Comparison of ENCODE assay signal across 8 cellular contexts in genomic region chr3:64022451-64023186, GRCh38. TPM values are rescaled to one million over a fixed set of nuclear protein-coding genes. Genes with fewer than 3 reads are reported as not detected.
A peak's percentile ranks its signal among the peaks of the same experiment; 100 is the strongest.
DNase-seq lines count a peak whose midpoint lies in the region; ATAC-seq and TF ChIP-seq lines count a peak whose summit lies in the region.

No MANE protein-coding gene starts in this region.

- H3K4me1 ChIP-seq in DND-41 (ENCODE audit: insufficient read depth, low read length) (peaks cover 31% of the 10 kb centered on the region), foreskin keratinocyte (peaks cover under 1% of the 10 kb centered on the region), prostate gland (replicated peaks) (no peaks in the 10 kb centered on the region)

- peak overlapping the region; percentile 91 for H3K27ac ChIP-seq in DND-41 (ENCODE audit: low read length)
- peak overlapping the region; percentile 86 for H3K27ac ChIP-seq in foreskin keratinocyte
- H3K27ac ChIP-seq in prostate gland, result peak overlapping the region; percentile 69 to 75

- TF ChIP-seq CTCF in DND-41 (IDR thresholded peaks at IDR 0.05; ENCODE audit: borderline replicate concordance, extremely low read depth, low read length, poor library complexity, severe bottlenecking), result no peak
- no peak for TF ChIP-seq CTCF in foreskin keratinocyte (conservative IDR thresholded peaks at IDR 0.05)
- TF ChIP-seq CTCF in prostate gland (IDR thresholded peaks at IDR 0.05), result no peak

- H2AFZ ChIP-seq in DND-41 (ENCODE audit: low read depth, low read length), result peak overlapping the region; percentile 96

- H3K4me3 ChIP-seq in DND-41 (ENCODE audit: low read depth in 1 of 2, low read length in 2 of 2) (peak overlapping the region; percentile 95 to 99), prostate gland (peak overlapping the region; percentile 75 to 90)

- H4K20me1 ChIP-seq in DND-41 (ENCODE audit: insufficient read depth, low read length), result peaks cover 27% of the 10 kb centered on the region

- H3K4me2 ChIP-seq in DND-41 (ENCODE audit: insufficient read depth, low read length), result peak overlapping the region; percentile 100

- peak overlapping the region; percentile 88 for H3K9ac ChIP-seq in DND-41 (ENCODE audit: low read depth, low read length)

- no peaks in the 10 kb centered on the region for H3K9me3 ChIP-seq in DND-41 (ENCODE audit: insufficient read depth, low read length, severe bottlenecking)
- H3K9me3 ChIP-seq in prostate gland, result no peaks in the 10 kb centered on the region

- no peak for TF ChIP-seq POLR2A in prostate gland (IDR thresholded peaks at IDR 0.05)

- WGBS in prostate gland, result 18% methylated on average over 24 of the region's 24 CpGs

- peaks cover 49% of the 10 kb centered on the region for H3K79me2 ChIP-seq in DND-41 (ENCODE audit: insufficient read depth, low read length)

- H3K27me3 ChIP-seq in DND-41 (ENCODE audit: insufficient read depth, low read length, poor library complexity) (peaks cover 5% of the 10 kb centered on the region), foreskin keratinocyte (no peaks in the 10 kb centered on the region), prostate gland (replicated peaks; ENCODE audit: insufficient read depth) (no peaks in the 10 kb centered on the region)

- H3K36me3 ChIP-seq in DND-41 (ENCODE audit: insufficient read depth, low read length), result peaks cover 53% of the 10 kb centered on the region
- no peaks in the 10 kb centered on the region for H3K36me3 ChIP-seq in prostate gland

- intact Hi-C loops in prostate gland (cut with DNase I), result no loop called here

- ATAC-seq in DND-41 (ENCODE audit: insufficient read depth, low read depth) (peak; percentile 8; the same call in 2 of the 3 replicates), HG03103 (IDR thresholded peaks at IDR 0.05; ENCODE audit: low read depth, unreplicated experiment) (peak; percentile 0), foreskin keratinocyte (peak; percentile 23), GM21528 (IDR thresholded peaks at IDR 0.05; ENCODE audit: low FRiP score, unreplicated experiment) (no peak)

- peak; percentile 20 for DNase-seq in DND-41
- DNase-seq in activated T-cell treated with anti-CD3 and anti-CD28 coated beads, Interleukin-2, amount 50 U/mL, for 1 hour, result peak; percentile 24
- no peak for DNase-seq in foreskin keratinocyte
- DNase-seq in prostate gland (ENCODE audit: low spot score), result no peak
- no peak for DNase-seq in NCI-H1930 (lab: John Stamatoyannopoulos, UW)
- no peak for DNase-seq in SK-N-DZ (ENCODE audit: low spot score)

RNA-seq across cellular contexts. Expression of gene PSMD6, which starts 0.7 kb away (rescaled TPM):
- total RNA-seq in foreskin keratinocyte (119 and 139 TPM in 2 replicates), prostate gland (10 to 100 TPM; 56.4 to 67.9 TPM)
- 104 and 132 TPM in 2 replicates for polyA plus RNA-seq in foreskin keratinocyte
- polyA plus RNA-seq in SK-N-DZ (2014; cell fraction: cytosol; rRNA removed), result 94.1 and 105 TPM in 2 replicates
- polyA plus RNA-seq in SK-N-DZ (2014; cell fraction: nucleus; rRNA removed), result 52.0 and 54.7 TPM in 2 replicates

Comparison
In these comparisons a context has a peak if more than half of its experiments do, and no peak if none do; other contexts are left out.
1. DNase-seq: peak in DND-41 (single experiment) and activated T-cell treated with anti-CD3 and anti-CD28 coated beads, Interleukin-2, amount 50 U/mL, for 1 hour (single experiment); none in foreskin keratinocyte (0 of 2), prostate gland (single experiment), NCI-H1930 (0 of 2) and SK-N-DZ (single experiment).
2. Peak in every context shown above with its lines, with median percentiles within 50 percentile points of each other: H3K27ac ChIP-seq.